ENCODE assay signal across 11 cellular contexts in the genomic region with DNA sequence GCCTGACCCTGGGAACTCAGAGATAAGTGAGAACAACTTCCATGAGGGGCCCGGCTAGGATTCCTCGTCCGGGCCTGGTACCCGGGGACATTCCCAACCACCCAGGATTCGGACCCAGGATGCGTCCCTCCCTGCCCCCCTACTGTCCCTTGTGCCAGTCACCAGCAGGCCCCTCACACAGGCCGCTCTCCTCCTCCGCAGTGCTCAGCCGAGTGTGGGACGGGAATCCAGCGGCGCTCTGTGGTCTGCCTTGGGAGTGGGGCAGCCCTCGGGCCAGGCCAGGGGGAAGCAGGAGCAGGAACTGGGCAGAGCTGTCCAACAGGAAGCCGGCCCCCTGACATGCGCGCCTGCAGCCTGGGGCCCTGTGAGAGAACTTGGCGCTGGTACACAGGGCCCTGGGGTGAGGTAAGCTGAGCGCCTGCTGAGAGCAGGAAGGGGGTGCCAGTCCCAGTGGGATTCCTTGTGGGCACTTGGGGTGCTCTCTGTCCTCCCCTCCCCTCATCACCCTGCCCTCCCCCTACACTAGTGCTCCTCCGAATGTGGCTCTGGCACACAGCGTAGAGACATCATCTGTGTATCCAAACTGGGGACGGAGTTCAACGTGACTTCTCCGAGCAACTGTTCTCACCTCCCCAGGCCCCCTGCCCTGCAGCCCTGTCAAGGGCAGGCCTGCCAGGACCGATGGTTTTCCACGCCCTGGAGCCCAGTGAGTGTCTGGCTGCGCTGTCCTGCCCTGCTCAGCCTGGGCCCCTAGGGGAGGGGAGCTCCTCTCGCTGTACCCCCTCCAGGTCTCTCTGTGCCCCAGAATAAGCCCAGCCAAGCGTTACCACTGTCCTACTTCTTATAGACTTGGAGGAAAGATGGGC. TPM values are rescaled to one million over a fixed set of nuclear protein-coding genes. Genes with fewer than 3 reads are reported as not detected.
DNase-seq lines count a peak whose midpoint lies in the region; ATAC-seq lines count a peak whose summit lies in the region.
"Had no signal": no experiment of that assay in that cellular context is flagged by ENCODE, and none has a peak within 500 bp of the region (broad histone marks: within the 10 kb centered on the region; RNA-seq: fewer than 3 reads in every experiment).

No MANE protein-coding gene starts in this region.

- H3K4me2 ChIP-seq in BLaER1 treated with 17β-estradiol and CSF1 and Interleukin-3, amounts not matched to agents 10 nM and 100 nM = peak overlapping the region in 6 of 11 experiments; percentile 92 to 100 (median 95); a peak in 11 of 22 replicates

- ATAC-seq in left cardiac atrium (peak; percentile 0 to 3), GM21390 (IDR thresholded peaks at IDR 0.05; ENCODE audit: unreplicated experiment) (no peak)
- ATAC-seq: stimulated activated naive CD8-positive, alpha-beta T cell treated with anti-CD3 and anti-CD28 coated beads, Interleukin-15, amount 100 ng/mL, for 72 hours had no signal

- H3K36me3 ChIP-seq in BLaER1 treated with 17β-estradiol and CSF1 and Interleukin-3, amounts not matched to agents 10 nM and 100 nM = peaks cover 0 to 64% (median 14%) of the 10 kb centered on the region in 11 experiments; a peak in 13 of 22 replicates

- peaks cover 49 to 87% (median 65%) of the 10 kb centered on the region in 10 experiments for H3K4me1 ChIP-seq in BLaER1 treated with 17β-estradiol and CSF1 and Interleukin-3, amounts not matched to agents 10 nM and 100 nM

- peaks cover 0 to 81% (median 40%) of the 10 kb centered on the region in 11 experiments; a peak in 14 of 22 replicates for H4K20me1 ChIP-seq in BLaER1 treated with 17β-estradiol and CSF1 and Interleukin-3, amounts not matched to agents 10 nM and 100 nM

- H3K9me3 ChIP-seq in BLaER1 treated with 17β-estradiol and CSF1 and Interleukin-3, amounts not matched to agents 10 nM and 100 nM (replicated peaks in 1 of 11) = no peaks in the 10 kb centered on the region

- peak overlapping the region in 10 of 11 experiments; percentile 7 to 98 (median 38); a peak in 16 of 22 replicates for H3K27ac ChIP-seq in BLaER1 treated with 17β-estradiol and CSF1 and Interleukin-3, amounts not matched to agents 10 nM and 100 nM

- H3K9ac ChIP-seq in BLaER1 treated with 17β-estradiol and CSF1 and Interleukin-3, amounts not matched to agents 10 nM and 100 nM = peak overlapping the region in 10 of 11 experiments; percentile 16 to 95 (median 49); a peak in 14 of 22 replicates

- intact Hi-C loops in left cardiac atrium (cut with DNase I) = no loop called here

- DNase-seq in astrocyte of the hippocampus (ENCODE audit: low read depth, low spot score) (peak; percentile 14), left cardiac atrium (peak; percentile 86), pons (ENCODE audit: low spot score) (peak; percentile 25), MV-4-11 (lab: John Stamatoyannopoulos, UW) (no peak), HPDE6-E6E7 (ENCODE audit: extremely low spot score) (no peak)
- no peak for DNase-seq in activated CD4-positive, alpha-beta T cell treated with anti-CD3 and anti-CD28 coated beads, Interleukin-2, amount 50 U/mL, for 1 hour
- DNase-seq: HCEC 1CT had no signal

- H3K4me3 ChIP-seq in BLaER1 treated with 17β-estradiol and CSF1 and Interleukin-3, amounts not matched to agents 10 nM and 100 nM = no peak overlapping the region; a peak in 1 of 20 replicates

- H3K27me3 ChIP-seq in BLaER1 treated with 17β-estradiol and CSF1 and Interleukin-3, amounts not matched to agents 10 nM and 100 nM = no peaks in the 10 kb centered on the region

RNA-seq across cellular contexts. Expression of gene ADAMTSL4, which starts 9.8 kb away (rescaled TPM):
- 10 to 100 TPM; 31.5 to 62.5 TPM for total RNA-seq in left cardiac atrium

RNA-seq across cellular contexts. Expression of gene MCL1, which starts 20.4 kb away (rescaled TPM):
- total RNA-seq in left cardiac atrium = 100 to 1,000 TPM; 103 to 146 TPM

RNA-seq across cellular contexts. Expression of gene FALEC, which starts 43.4 kb away (rescaled TPM):
- not detected for total RNA-seq in left cardiac atrium
- total RNA-seq: T-helper 1 cell treated with Interleukin-12 subunit alpha and Interleukin-12 subunit beta and Interleukin-4 antibody, amounts not matched to agents 30 ng/mL and 1 ng/mL, for 36 hours had no signal

RNA-seq across cellular contexts. Expression of gene ECM1, which starts 51.1 kb away (rescaled TPM):
- total RNA-seq in left cardiac atrium = 10 to 100 TPM; 40.6 to 42.2 TPM

Comparison
In these comparisons a context has a peak if more than half of its experiments do, and no peak if none do; other contexts are left out.
1. DNase-seq: peak in astrocyte of the hippocampus (single experiment), left cardiac atrium (single experiment) and pons (single experiment); none in MV-4-11 (single experiment), activated CD4-positive, alpha-beta T cell treated with anti-CD3 and anti-CD28 coated beads, Interleukin-2, amount 50 U/mL, for 1 hour (single experiment) and HPDE6-E6E7 (single experiment).